2 cellular contexts compared by ENCODE assay signal in genomic region chr12:108853426-108853825, GRCh38.
TF ChIP-seq lines count a peak whose summit lies in the region.

No MANE protein-coding gene starts in this region.

TF ChIP-seq in liver, 16 proteins besides CTCF, POLR2A, EP300 and RAD21:
- TF ChIP-seq, protein P1, sequence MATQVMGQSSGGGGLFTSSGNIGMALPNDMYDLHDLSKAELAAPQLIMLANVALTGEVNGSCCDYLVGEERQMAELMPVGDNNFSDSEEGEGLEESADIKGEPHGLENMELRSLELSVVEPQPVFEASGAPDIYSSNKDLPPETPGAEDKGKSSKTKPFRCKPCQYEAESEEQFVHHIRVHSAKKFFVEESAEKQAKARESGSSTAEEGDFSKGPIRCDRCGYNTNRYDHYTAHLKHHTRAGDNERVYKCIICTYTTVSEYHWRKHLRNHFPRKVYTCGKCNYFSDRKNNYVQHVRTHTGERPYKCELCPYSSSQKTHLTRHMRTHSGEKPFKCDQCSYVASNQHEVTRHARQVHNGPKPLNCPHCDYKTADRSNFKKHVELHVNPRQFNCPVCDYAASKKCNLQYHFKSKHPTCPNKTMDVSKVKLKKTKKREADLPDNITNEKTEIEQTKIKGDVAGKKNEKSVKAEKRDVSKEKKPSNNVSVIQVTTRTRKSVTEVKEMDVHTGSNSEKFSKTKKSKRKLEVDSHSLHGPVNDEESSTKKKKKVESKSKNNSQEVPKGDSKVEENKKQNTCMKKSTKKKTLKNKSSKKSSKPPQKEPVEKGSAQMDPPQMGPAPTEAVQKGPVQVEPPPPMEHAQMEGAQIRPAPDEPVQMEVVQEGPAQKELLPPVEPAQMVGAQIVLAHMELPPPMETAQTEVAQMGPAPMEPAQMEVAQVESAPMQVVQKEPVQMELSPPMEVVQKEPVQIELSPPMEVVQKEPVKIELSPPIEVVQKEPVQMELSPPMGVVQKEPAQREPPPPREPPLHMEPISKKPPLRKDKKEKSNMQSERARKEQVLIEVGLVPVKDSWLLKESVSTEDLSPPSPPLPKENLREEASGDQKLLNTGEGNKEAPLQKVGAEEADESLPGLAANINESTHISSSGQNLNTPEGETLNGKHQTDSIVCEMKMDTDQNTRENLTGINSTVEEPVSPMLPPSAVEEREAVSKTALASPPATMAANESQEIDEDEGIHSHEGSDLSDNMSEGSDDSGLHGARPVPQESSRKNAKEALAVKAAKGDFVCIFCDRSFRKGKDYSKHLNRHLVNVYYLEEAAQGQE (IDR thresholded peaks at IDR 0.05) = no peak
- TF ChIP-seq JUND (IDR thresholded peaks at IDR 0.05) = no peak
- TF ChIP-seq HNF4A (conservative IDR thresholded peaks at IDR 0.05) = no peak
- no peak for TF ChIP-seq RXRA (IDR thresholded peaks at IDR 0.05)
- TF ChIP-seq FOXA1 (IDR thresholded peaks at IDR 0.05) = no peak
- no peak for TF ChIP-seq TAF1 (conservative IDR thresholded peaks at IDR 0.05)

TF ChIP-seq in HepG2, 621 proteins besides CTCF, POLR2A, EP300 and RAD21:
- TF ChIP-seq ZBTB8A (CRISPR knock-in tag; IDR thresholded peaks at IDR 0.05; ENCODE audit: borderline replicate concordance, low read depth) (no peak), USF2 (IDR thresholded peaks at IDR 0.05; ENCODE audit: low read depth, low read length) (no peak), USF2 (CRISPR knock-in tag; IDR thresholded peaks at IDR 0.05; ENCODE audit: borderline replicate concordance) (no peak), KDM6A (CRISPR knock-in tag; IDR thresholded peaks at IDR 0.05; ENCODE audit: low read depth) (no peak), NFATC3 (CRISPR knock-in tag; IDR thresholded peaks at IDR 0.05) (no peak), FOXJ3 (CRISPR knock-in tag; IDR thresholded peaks at IDR 0.05; ENCODE audit: borderline replicate concordance) (no peak), TBX2 (CRISPR knock-in tag; IDR thresholded peaks at IDR 0.05; ENCODE audit: borderline replicate concordance) (no peak), NCOA1 (CRISPR knock-in tag; IDR thresholded peaks at IDR 0.05) (no peak), ZFP36 (IDR thresholded peaks at IDR 0.05; ENCODE audit: borderline replicate concordance, low read depth, low read length, partially characterized antibody) (no peak), MBD4 (IDR thresholded peaks at IDR 0.05; ENCODE audit: borderline replicate concordance, low read length) (no peak), ZBTB44 (CRISPR knock-in tag; IDR thresholded peaks at IDR 0.05) (no peak), ZBTB14 (CRISPR knock-in tag; IDR thresholded peaks at IDR 0.05) (no peak), PREB (CRISPR knock-in tag; IDR thresholded peaks at IDR 0.05) (no peak), MED13 (CRISPR knock-in tag; IDR thresholded peaks at IDR 0.05) (no peak), MTA3 (CRISPR knock-in tag; IDR thresholded peaks at IDR 0.05) (no peak), BHLHE40 (IDR thresholded peaks at IDR 0.05; ENCODE audit: low read length) (no peak), TRIM24 (CRISPR knock-in tag; IDR thresholded peaks at IDR 0.05) (no peak)
- TF ChIP-seq, protein P2, sequence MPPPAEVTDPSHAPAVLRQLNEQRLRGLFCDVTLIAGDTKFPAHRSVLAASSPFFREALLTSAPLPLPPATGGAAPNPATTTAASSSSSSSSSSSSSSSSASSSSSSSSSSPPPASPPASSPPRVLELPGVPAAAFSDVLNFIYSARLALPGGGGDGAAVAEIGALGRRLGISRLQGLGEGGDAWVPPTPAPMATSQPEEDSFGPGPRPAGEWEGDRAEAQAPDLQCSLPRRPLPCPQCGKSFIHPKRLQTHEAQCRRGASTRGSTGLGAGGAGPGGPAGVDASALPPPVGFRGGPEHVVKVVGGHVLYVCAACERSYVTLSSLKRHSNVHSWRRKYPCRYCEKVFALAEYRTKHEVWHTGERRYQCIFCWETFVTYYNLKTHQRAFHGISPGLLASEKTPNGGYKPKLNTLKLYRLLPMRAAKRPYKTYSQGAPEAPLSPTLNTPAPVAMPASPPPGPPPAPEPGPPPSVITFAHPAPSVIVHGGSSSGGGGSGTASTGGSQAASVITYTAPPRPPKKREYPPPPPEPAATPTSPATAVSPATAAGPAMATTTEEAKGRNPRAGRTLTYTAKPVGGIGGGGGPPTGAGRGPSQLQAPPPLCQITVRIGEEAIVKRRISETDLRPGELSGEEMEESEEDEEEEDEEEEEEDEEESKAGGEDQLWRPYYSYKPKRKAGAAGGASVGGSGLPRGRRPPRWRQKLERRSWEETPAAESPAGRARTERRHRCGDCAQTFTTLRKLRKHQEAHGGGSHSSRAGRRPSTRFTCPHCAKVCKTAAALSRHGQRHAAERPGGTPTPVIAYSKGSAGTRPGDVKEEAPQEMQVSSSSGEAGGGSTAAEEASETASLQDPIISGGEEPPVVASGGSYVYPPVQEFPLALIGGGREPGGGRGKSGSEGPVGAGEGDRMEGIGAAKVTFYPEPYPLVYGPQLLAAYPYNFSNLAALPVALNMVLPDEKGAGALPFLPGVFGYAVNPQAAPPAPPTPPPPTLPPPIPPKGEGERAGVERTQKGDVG (CRISPR knock-in tag; IDR thresholded peaks at IDR 0.05; ENCODE audit: borderline replicate concordance) = no peak
- TF ChIP-seq, protein P3, sequence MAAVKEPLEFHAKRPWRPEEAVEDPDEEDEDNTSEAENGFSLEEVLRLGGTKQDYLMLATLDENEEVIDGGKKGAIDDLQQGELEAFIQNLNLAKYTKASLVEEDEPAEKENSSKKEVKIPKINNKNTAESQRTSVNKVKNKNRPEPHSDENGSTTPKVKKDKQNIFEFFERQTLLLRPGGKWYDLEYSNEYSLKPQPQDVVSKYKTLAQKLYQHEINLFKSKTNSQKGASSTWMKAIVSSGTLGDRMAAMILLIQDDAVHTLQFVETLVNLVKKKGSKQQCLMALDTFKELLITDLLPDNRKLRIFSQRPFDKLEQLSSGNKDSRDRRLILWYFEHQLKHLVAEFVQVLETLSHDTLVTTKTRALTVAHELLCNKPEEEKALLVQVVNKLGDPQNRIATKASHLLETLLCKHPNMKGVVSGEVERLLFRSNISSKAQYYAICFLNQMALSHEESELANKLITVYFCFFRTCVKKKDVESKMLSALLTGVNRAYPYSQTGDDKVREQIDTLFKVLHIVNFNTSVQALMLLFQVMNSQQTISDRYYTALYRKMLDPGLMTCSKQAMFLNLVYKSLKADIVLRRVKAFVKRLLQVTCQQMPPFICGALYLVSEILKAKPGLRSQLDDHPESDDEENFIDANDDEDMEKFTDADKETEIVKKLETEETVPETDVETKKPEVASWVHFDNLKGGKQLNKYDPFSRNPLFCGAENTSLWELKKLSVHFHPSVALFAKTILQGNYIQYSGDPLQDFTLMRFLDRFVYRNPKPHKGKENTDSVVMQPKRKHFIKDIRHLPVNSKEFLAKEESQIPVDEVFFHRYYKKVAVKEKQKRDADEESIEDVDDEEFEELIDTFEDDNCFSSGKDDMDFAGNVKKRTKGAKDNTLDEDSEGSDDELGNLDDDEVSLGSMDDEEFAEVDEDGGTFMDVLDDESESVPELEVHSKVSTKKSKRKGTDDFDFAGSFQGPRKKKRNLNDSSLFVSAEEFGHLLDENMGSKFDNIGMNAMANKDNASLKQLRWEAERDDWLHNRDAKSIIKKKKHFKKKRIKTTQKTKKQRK (IDR thresholded peaks at IDR 0.05; ENCODE audit: low read length) = no peak
